8 cellular contexts compared by ENCODE assay signal in genomic region chr1:230167419-230167852, GRCh38.
A peak's percentile ranks its signal among the peaks of the same experiment; 100 is the strongest.
DNase-seq lines count a peak whose midpoint lies in the region; FAIRE-seq and TF ChIP-seq lines count a peak whose summit lies in the region.

No MANE protein-coding gene starts in this region.

- H3K4me1 ChIP-seq in kidney (ENCODE audit: control insufficient read depth in 1 of 2, insufficient read depth in 1 of 2, low read depth in 1 of 2, low read length in 2 of 2) = peaks cover 2 to 11% of the 10 kb centered on the region in 2 donors

- H3K27me3 ChIP-seq in HL-60 (ENCODE audit: insufficient read depth, poor library complexity, severe bottlenecking) = no peaks in the 10 kb centered on the region

- in situ Hi-C loops in SK-MEL-5 (cut with HindIII; ENCODE audit: low pct_unique_long_range_greater_than_20kb, low sequenced_read_pairs) (no loop called here), astrocyte of the cerebellum (cut with HindIII; ENCODE audit: low sequenced_read_pairs) (no loop called here)

- FAIRE-seq in kidney (lab: Jason Lieb, UNC) = no peak

- no peak overlapping the region for H3K9ac ChIP-seq in kidney (ENCODE audit: low read length in 2 of 2)

- DNase-seq in DMS79 treated with DMSO at 0.1 percent for 48 hours (lab: John Stamatoyannopoulos, UW) (peak; percentile 19), DMS79 (lab: John Stamatoyannopoulos, UW) (no peak), HL-60 (ENCODE audit: low read depth in 1 of 2, low spot score in 1 of 2) (peak in 1 of 2 experiments; percentile 58), SK-MEL-5 (ENCODE audit: low read depth, low spot score) (peak; percentile 75), astrocyte of the cerebellum (ENCODE audit: low read depth) (no peak), kidney (no peak), amniotic stem cell (lab: John Stamatoyannopoulos, UW) (no peak)
- peak; percentile 20 for DNase-seq in stimulated activated naive CD4-positive, alpha-beta T cell treated with Interleukin-2 at 50 U/mL for 16 hours (lab: John Stamatoyannopoulos, UW)

- TF ChIP-seq CTCF in HL-60 (IDR thresholded peaks at IDR 0.05; ENCODE audit: insufficient read depth, low read length) (peak; percentile 82), astrocyte of the cerebellum (IDR thresholded peaks at IDR 0.05; ENCODE audit: low read depth, low read length, missing control alignments) (peak; percentile 53), kidney (IDR thresholded peaks at IDR 0.05; ENCODE audit: borderline replicate concordance, extremely low read depth, insufficient read depth) (peak; percentile 59)

- H3K36me3 ChIP-seq in kidney (ENCODE audit: control insufficient read depth in 1 of 2, insufficient read depth in 2 of 2, low read length in 2 of 2) = no peaks in the 10 kb centered on the region

- intact Hi-C loops in kidney (cut with DNase I) = no loop called here

- H3K27ac ChIP-seq in HL-60 (replicated peaks) (no peak overlapping the region), kidney (ENCODE audit: low read depth in 2 of 2, low read length in 2 of 2) (no peak overlapping the region)

- H3K4me3 ChIP-seq in HL-60 (replicated peaks; ENCODE audit: insufficient read depth, low read length) (no peak overlapping the region), astrocyte of the cerebellum (ENCODE audit: low read depth, low read length) (no peak overlapping the region), kidney (ENCODE audit: low read length in 2 of 2) (no peak overlapping the region)

- no peaks in the 10 kb centered on the region for H3K9me3 ChIP-seq in kidney (ENCODE audit: control insufficient read depth in 1 of 2, low read length in 2 of 2)

Comparison
In these comparisons a context has a peak if more than half of its experiments do, and no peak if none do; other contexts are left out.
1. DNase-seq: peak in DMS79 treated with DMSO at 0.1 percent for 48 hours (single experiment), SK-MEL-5 (single experiment) and stimulated activated naive CD4-positive, alpha-beta T cell treated with Interleukin-2 at 50 U/mL for 16 hours (single experiment); none in DMS79 (single experiment), astrocyte of the cerebellum (single experiment), kidney (single experiment) and amniotic stem cell (single experiment).
2. Peak in every context shown above with its lines, with median percentiles within 50 percentile points of each other: CTCF ChIP-seq.